Comparison of ENCODE assay signal across 20 cellular contexts in the genomic region with DNA sequence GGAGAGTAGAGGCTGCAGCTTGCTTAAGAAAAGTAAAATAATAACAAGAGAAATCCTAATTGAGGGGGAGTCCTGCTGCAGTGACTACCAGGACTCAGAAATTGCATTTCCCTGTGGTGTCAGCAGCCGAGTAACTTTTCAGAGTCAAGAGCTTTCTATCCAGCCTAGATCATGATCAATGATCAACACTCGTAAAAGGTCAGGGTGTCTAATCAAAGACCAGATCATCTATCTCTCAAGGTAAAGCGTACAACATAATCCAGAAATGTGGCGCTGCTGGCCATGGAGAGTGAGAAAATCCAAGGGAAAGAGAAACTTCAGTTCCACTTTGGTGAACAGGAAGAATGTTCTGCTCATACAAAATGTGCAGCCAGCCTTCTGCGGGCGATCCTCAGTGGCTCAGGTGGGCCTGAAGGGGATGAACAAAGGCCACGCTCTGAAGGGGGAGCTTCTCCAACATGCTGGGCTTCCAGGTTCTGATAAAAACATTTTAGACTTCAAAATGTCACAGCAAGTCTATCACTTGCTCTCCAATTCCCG.
DNase-seq lines count a peak whose midpoint lies in the region; ATAC-seq and TF ChIP-seq lines count a peak whose summit lies in the region.
"Had no signal": no experiment of that assay in that cellular context is flagged by ENCODE, and none has a peak within 500 bp of the region (broad histone marks: within the 10 kb centered on the region; RNA-seq: fewer than 3 reads in every experiment).

No MANE protein-coding gene starts in this region.

- H3F3A ChIP-seq in PC-9 (ENCODE audit: insufficient read depth, low read depth): no peaks in the 10 kb centered on the region

- H3K4me1 ChIP-seq in heart right ventricle (peaks cover 0 to 29% (median 5%) of the 10 kb centered on the region in 9 donors), ovary (ENCODE audit: insufficient read depth) (peaks cover 4% of the 10 kb centered on the region), tibial nerve (peaks cover 0 to 32% (median 3%) of the 10 kb centered on the region in 4 donors), PC-9 (replicated peaks; ENCODE audit: insufficient read depth) (no peaks in the 10 kb centered on the region)

- H3K27ac ChIP-seq in heart right ventricle: peak overlapping the region in 9 of 10 donors; percentile 9 to 90 (median 83)
- H3K27ac ChIP-seq in ovary: peak overlapping the region; percentile 51 to 98
- H3K27ac ChIP-seq in tibial nerve: peak overlapping the region; percentile 93 to 99 (median 96)
- H3K27ac ChIP-seq in PC-9: no peak overlapping the region

- no peaks in the 10 kb centered on the region for H3K9me3 ChIP-seq in heart right ventricle
- H3K9me3 ChIP-seq in ovary: no peaks in the 10 kb centered on the region
- no peaks in the 10 kb centered on the region for H3K9me3 ChIP-seq in tibial nerve
- no peaks in the 10 kb centered on the region for H3K9me3 ChIP-seq in PC-9 (ENCODE audit: insufficient read depth, low read depth)

- H3K27me3 ChIP-seq in heart right ventricle: peaks cover 0 to 29% (median 14%) of the 10 kb centered on the region in 7 donors
- no peaks in the 10 kb centered on the region for H3K27me3 ChIP-seq in ovary
- H3K27me3 ChIP-seq in tibial nerve: no peaks in the 10 kb centered on the region
- H3K27me3 ChIP-seq in PC-9 (ENCODE audit: insufficient read depth, low read depth): no peaks in the 10 kb centered on the region

- H3K36me3 ChIP-seq in heart right ventricle: no peaks in the 10 kb centered on the region
- no peaks in the 10 kb centered on the region for H3K36me3 ChIP-seq in ovary
- H3K36me3 ChIP-seq in tibial nerve: no peaks in the 10 kb centered on the region
- H3K36me3 ChIP-seq in PC-9 (ENCODE audit: low read depth): no peaks in the 10 kb centered on the region

- no TSS peak for BruUV-seq in PC-9 (replicated peaks; lab: Mats Ljungman, UMichigan)

- POLR2A ChIA-PET in PC-9 (lab: Charles Lee; ENCODE audit: unreplicated experiment): no interaction called here

- H3K4me2 ChIP-seq in PC-9: no peak overlapping the region

- H3K4me3 ChIP-seq in heart right ventricle: peak overlapping the region in 6 of 10 donors; percentile 3 to 61 (median 36)
- H3K4me3 ChIP-seq in ovary: peak overlapping the region; percentile 5
- peak overlapping the region; percentile 1 to 75 (median 32) for H3K4me3 ChIP-seq in tibial nerve
- no peak overlapping the region for H3K4me3 ChIP-seq in PC-9
- H3K4me3 ChIP-seq: GM12878 had no signal

- no peak for ATAC-seq in heart right ventricle
- ATAC-seq: activated naive CD8-positive, alpha-beta T cell treated with anti-CD3 and anti-CD28 coated beads, Interleukin-2, amount 50 U/mL, for 24 hours; GM12878; left colon had no signal

- 81 to 87% methylated on average over 8 of the region's 8 CpGs for WGBS in heart right ventricle, 2 donors
- 17 to 27% (median 19%) methylated on average over 8 of the region's 8 CpGs for WGBS in ovary, 3 donors
- WGBS in tibial nerve, 2 donors: 24 to 29% methylated on average over 8 of the region's 8 CpGs

- CTCF ChIA-PET in PC-9 (lab: Charles Lee): no interaction called here

- no peak overlapping the region for H2AFZ ChIP-seq in PC-9

- TF ChIP-seq CTCF in heart right ventricle (IDR thresholded peaks at IDR 0.05) (no peak), ovary (IDR thresholded peaks at IDR 0.05) (no peak), tibial nerve (IDR thresholded peaks at IDR 0.05) (no peak), PC-9 (conservative IDR thresholded peaks at IDR 0.05) (no peak)

- TF ChIP-seq EP300 in ovary (IDR thresholded peaks at IDR 0.05) (no peak), tibial nerve (IDR thresholded peaks at IDR 0.05) (peak in 1 of 2 donors; percentile 23)

- TF ChIP-seq POLR2A in ovary (IDR thresholded peaks at IDR 0.05) (no peak), tibial nerve (IDR thresholded peaks at IDR 0.05) (no peak)

- DNase-seq in heart right ventricle (no peak), cardiac septum (ENCODE audit: low spot score) (no peak), kidney glomerular epithelial cell (lab: John Stamatoyannopoulos, UW) (peak; percentile 32), ovary (peak in 3 of 5 donors; percentile 41 to 43 (median 41)), tibial nerve (ENCODE audit: low spot score in 2 of 2) (peak in 1 of 2 donors; percentile 14), PC-9 (no peak), retina (no peak), GM19240 (ENCODE audit: insufficient read length, low spot score) (no peak)
- DNase-seq: activated CD4-positive, alpha-beta T cell treated with anti-CD3 and anti-CD28 coated beads, Interleukin-2, amount 10 ng/mL, durations not matched to agents 24 days and 14 days; activated naive CD8-positive, alpha-beta T cell treated with anti-CD3 and anti-CD28 coated beads, Interleukin-2, amount 50 U/mL, for 24 hours; activated T-cell treated with anti-CD3 and anti-CD28 coated beads, Interleukin-2, amount 50 U/mL, for 48 hours; CD4-positive, CD25-positive, alpha-beta regulatory T cell; left colon; NCI-H1417 treated with DMSO at 0.1 percent for 48 hours; NCI-H446; nucleus accumbens; OCI-M1; SHP77 treated with DMSO at 0.1 percent for 48 hours; stimulated activated CD4-positive, alpha-beta T cell treated with anti-CD3 and anti-CD28 coated beads, Interleukin-4, amount 100 ng/mL, for 1 hour had no signal

- no peaks in the 10 kb centered on the region for H4K20me1 ChIP-seq in PC-9 (ENCODE audit: insufficient read depth)

- intact Hi-C loops in heart right ventricle (cut with DNase I): loop anchor here in 1 of 10 donors (5.0 kb wide), 1 partner anchor 133 kb away; no protein-coding TSS in a partner anchor
- intact Hi-C loops in cardiac septum (cut with DNase I): loop anchor here (5.0 kb wide), 1 partner anchor 113 kb away; no protein-coding TSS in a partner anchor
- intact Hi-C loops in ovary (cut with DNase I): loop anchor here (5.0 to 10.0 kb wide), 8 partner anchors 37 to 1018 kb away; a partner anchor contains a TSS
- intact Hi-C loops in PC-9 (cut with micrococcal nuclease; ENCODE audit: unreplicated experiment): no loop called here

- no peaks in the 10 kb centered on the region for H3K9me2 ChIP-seq in PC-9 (ENCODE audit: insufficient read depth)

- no peaks in the 10 kb centered on the region for H3K79me2 ChIP-seq in PC-9 (ENCODE audit: low read depth)

Comparison
In these comparisons a context has a peak if more than half of its experiments do, and no peak if none do; other contexts are left out.
1. DNase-seq: peak in kidney glomerular epithelial cell (single experiment) and ovary (3 of 5); none in heart right ventricle (0 of 2), cardiac septum (single experiment), PC-9 (0 of 2), retina (single experiment) and GM19240 (single experiment).